8 cellular contexts compared by ENCODE assay signal in the genomic region with DNA sequence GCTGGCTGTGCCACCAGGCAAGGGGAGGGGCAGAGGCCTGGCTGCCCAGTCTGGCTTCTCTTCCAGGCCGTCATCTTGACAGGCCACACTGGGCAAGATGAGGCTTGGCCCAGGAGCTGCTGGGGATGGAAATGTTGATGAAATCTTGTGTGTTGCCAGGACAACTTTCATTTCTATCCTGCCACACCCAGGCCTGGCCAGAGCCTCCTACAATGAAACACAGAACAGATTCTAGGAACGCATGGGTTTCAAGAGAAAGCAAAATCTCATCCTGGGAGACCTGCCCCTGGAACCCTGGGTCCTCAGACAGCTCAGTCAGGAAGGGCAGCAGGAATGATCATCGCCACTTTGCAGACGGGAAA. TPM values are rescaled to one million over a fixed set of nuclear protein-coding genes. Genes with fewer than 3 reads are reported as not detected.
A peak's percentile ranks its signal among the peaks of the same experiment; 100 is the strongest.
DNase-seq lines count a peak whose midpoint lies in the region; ATAC-seq and TF ChIP-seq lines count a peak whose summit lies in the region.

No MANE protein-coding gene starts in this region.

- H3K4me3 Mint-ChIP-seq in HFFc6 = peak overlapping the region; percentile 76
- no peak overlapping the region for H3K4me3 Mint-ChIP-seq in activated B cell treated with CpG ODN at 0.5 μM for 24 hours

- H3K9me3 Mint-ChIP-seq in HFFc6 (no peaks in the 10 kb centered on the region), activated B cell treated with CpG ODN at 0.5 μM for 24 hours (no peaks in the 10 kb centered on the region)

- no peaks in the 10 kb centered on the region for H3K36me3 ChIP-seq in rectal smooth muscle tissue (ENCODE audit: control insufficient read depth, insufficient read depth, low read length)

- no peaks in the 10 kb centered on the region for H3K27me3 Mint-ChIP-seq in HFFc6 (ENCODE audit: insufficient read depth)
- H3K27me3 Mint-ChIP-seq in activated B cell treated with CpG ODN at 0.5 μM for 24 hours = no peaks in the 10 kb centered on the region

- peak overlapping the region; percentile 97 for H3K27ac ChIP-seq in rectal smooth muscle tissue (ENCODE audit: low read depth, low read length)

- ATAC-seq in activated B cell treated with CpG ODN at 0.5 μM for 24 hours (ENCODE audit: low read depth) (no peak), Right ventricle myocardium superior (ENCODE audit: poor library complexity) (peak; percentile 69)

- H3K27ac Mint-ChIP-seq in HFFc6 (peak overlapping the region; percentile 99), activated B cell treated with CpG ODN at 0.5 μM for 24 hours (peak overlapping the region; percentile 35)

- no peak for TF ChIP-seq CTCF in HFFc6 (IDR thresholded peaks at IDR 0.05)
- no peak for TF ChIP-seq CTCF in activated B cell treated with CpG ODN at 0.5 μM for 24 hours (IDR thresholded peaks at IDR 0.05)

- no peaks in the 10 kb centered on the region for H3K27me3 ChIP-seq in rectal smooth muscle tissue (ENCODE audit: control insufficient read depth, insufficient read depth, low read length)

- H3K36me3 Mint-ChIP-seq in HFFc6 (ENCODE audit: low read depth) = peaks cover 14% of the 10 kb centered on the region; the same call in 1 of the 2 replicates
- H3K36me3 Mint-ChIP-seq in activated B cell treated with CpG ODN at 0.5 μM for 24 hours (ENCODE audit: low read depth) = no peaks in the 10 kb centered on the region

- peaks cover 17% of the 10 kb centered on the region for H3K4me1 ChIP-seq in rectal smooth muscle tissue (ENCODE audit: control insufficient read depth, insufficient read depth, low read length)

- peak overlapping the region; percentile 58 for H3K4me3 ChIP-seq in rectal smooth muscle tissue (ENCODE audit: low read length)

- no peak overlapping the region for H3K9ac ChIP-seq in rectal smooth muscle tissue (ENCODE audit: low read length)

- peaks cover 36% of the 10 kb centered on the region for H3K4me1 Mint-ChIP-seq in HFFc6 (ENCODE audit: low read depth)
- H3K4me1 Mint-ChIP-seq in activated B cell treated with CpG ODN at 0.5 μM for 24 hours = peaks cover 14% of the 10 kb centered on the region

- POLR2A ChIA-PET in activated B cell treated with CpG ODN at 0.5 μM for 24 hours (lab: Charles Lee) = interaction anchor here (3.3 to 3.9 kb wide), 2 partner anchors 10 to 21 kb away, joined by 71 to 84 read pairs; partner anchors contain the start of genes HEXIM1 and HEXIM2

- DNase-seq in HFFc6 = peak; percentile 82
- DNase-seq in activated B cell treated with CpG ODN at 0.5 μM for 24 hours = no peak
- peak; percentile 83 for DNase-seq in Right ventricle myocardium superior
- no peak for DNase-seq in NCI-H2081 (lab: John Stamatoyannopoulos, UW)
- DNase-seq in NCI-H446 treated with DMSO at 0.1 percent for 48 hours (lab: John Stamatoyannopoulos, UW) = no peak
- DNase-seq in activated CD8-positive, alpha-beta memory T cell treated with anti-CD3 and anti-CD28 coated beads, Interleukin-2, amount 50 U/mL, for 48 hours = no peak
- DNase-seq in activated T-cell treated with anti-CD3 and anti-CD28 coated beads, Interleukin-2, amount 50 U/mL, for 48 hours = no peak

- CTCF ChIA-PET in activated B cell treated with CpG ODN at 0.5 μM for 24 hours (lab: Charles Lee) = interaction anchor here (1.1 to 3.2 kb wide), 3 partner anchors 21 to 36 kb away, joined by 4 to 23 read pairs (median 18); partner anchors contain the start of gene ACBD4

- intact Hi-C loops in activated B cell treated with CpG ODN at 0.5 μM for 24 hours (cut with micrococcal nuclease) (no loop called here), Right ventricle myocardium superior (cut with DNase I) (no loop called here)

RNA-seq across cellular contexts. Expression of gene HEXIM2, which starts 9.3 kb away (rescaled TPM):
- 1 to 10 TPM; 4.8 to 9.5 (median 6.2) TPM for total RNA-seq in HFFc6 (2021; fragmentation: NEBNext Ultra II Directional; extraction: Animal tissue kit (Norgen Biotek cat#: 25700))
- total RNA-seq in activated B cell treated with CpG ODN at 0.5 μM for 24 hours (8.9 and 11.1 TPM in 2 replicates), Right ventricle myocardium superior (8.0 TPM)

RNA-seq across cellular contexts. Expression of gene HEXIM1, which starts 22.7 kb away (rescaled TPM):
- 10 to 100 TPM; 31.8 to 42.0 (median 34.5) TPM for total RNA-seq in HFFc6 (2021; fragmentation: NEBNext Ultra II Directional; extraction: Animal tissue kit (Norgen Biotek cat#: 25700))
- 19.5 and 21.5 TPM in 2 replicates for total RNA-seq in activated B cell treated with CpG ODN at 0.5 μM for 24 hours
- total RNA-seq in Right ventricle myocardium superior = 31.2 TPM

RNA-seq across cellular contexts. Expression of gene ACBD4, which starts 35.5 kb away (rescaled TPM):
- total RNA-seq in HFFc6 (2021; fragmentation: NEBNext Ultra II Directional; extraction: Animal tissue kit (Norgen Biotek cat#: 25700)) = 1 to 10 TPM; 5.0 to 8.0 (median 6.5) TPM
- total RNA-seq in activated B cell treated with CpG ODN at 0.5 μM for 24 hours = 20.1 and 20.6 TPM in 2 replicates
- total RNA-seq in Right ventricle myocardium superior = 8.0 TPM

RNA-seq across cellular contexts. Expression of gene PLCD3, which starts 38.6 kb away (rescaled TPM):
- 100 to 1,000 TPM in 1 of 6 experiments, 10 to 100 TPM in 5; 77.2 to 112 (median 83.8) TPM for total RNA-seq in HFFc6 (2021; fragmentation: NEBNext Ultra II Directional; extraction: Animal tissue kit (Norgen Biotek cat#: 25700))
- total RNA-seq in activated B cell treated with CpG ODN at 0.5 μM for 24 hours (0.61 and 1.4 TPM in 2 replicates), Right ventricle myocardium superior (201 TPM)

RNA-seq across cellular contexts. Expression of gene FMNL1, which starts 50.7 kb away (rescaled TPM):
- total RNA-seq in HFFc6 (2021; fragmentation: NEBNext Ultra II Directional; extraction: Animal tissue kit (Norgen Biotek cat#: 25700)) = 1 to 10 TPM; 1.6 to 8.0 (median 6.0) TPM
- 310 and 351 TPM in 2 replicates for total RNA-seq in activated B cell treated with CpG ODN at 0.5 μM for 24 hours
- total RNA-seq in Right ventricle myocardium superior = 12.0 TPM

Comparison
In these comparisons a context has a peak if more than half of its experiments do, and no peak if none do; other contexts are left out.
1. DNase-seq: peak in HFFc6 (single experiment) and Right ventricle myocardium superior (single experiment); none in activated B cell treated with CpG ODN at 0.5 μM for 24 hours (single experiment), NCI-H2081 (0 of 2), NCI-H446 treated with DMSO at 0.1 percent for 48 hours (single experiment), activated CD8-positive, alpha-beta memory T cell treated with anti-CD3 and anti-CD28 coated beads, Interleukin-2, amount 50 U/mL, for 48 hours (single experiment) and activated T-cell treated with anti-CD3 and anti-CD28 coated beads, Interleukin-2, amount 50 U/mL, for 48 hours (0 of 2).